In genomic region chr19:18486746-18487145, GRCh38 we compare ENCODE assay signal across 1 cellular context.
TF ChIP-seq lines count a peak whose summit lies in the region.

No MANE protein-coding gene starts in this region.

TF ChIP-seq in A549, 52 proteins besides CTCF, POLR2A, EP300 and RAD21:
- no peak for TF ChIP-seq HEYL (CRISPR knock-in tag; IDR thresholded peaks at IDR 0.05)
- no peak for TF ChIP-seq KDM1A (IDR thresholded peaks at IDR 0.05; ENCODE audit: low read depth)
- no peak for TF ChIP-seq HOXB5 (CRISPR knock-in tag; IDR thresholded peaks at IDR 0.05)
- no peak for TF ChIP-seq FOSB (CRISPR knock-in tag; IDR thresholded peaks at IDR 0.05)
- TF ChIP-seq CHD2 (IDR thresholded peaks at IDR 0.05; ENCODE audit: low read length, partially characterized antibody): no peak
- TF ChIP-seq GATA3 (IDR thresholded peaks at IDR 0.05; ENCODE audit: borderline replicate concordance): no peak
- TF ChIP-seq ESRRA (IDR thresholded peaks at IDR 0.05; ENCODE audit: borderline replicate concordance, low read length): no peak
- TF ChIP-seq CBX8 (IDR thresholded peaks at IDR 0.05): no peak
- TF ChIP-seq HOXA7 (CRISPR knock-in tag; IDR thresholded peaks at IDR 0.05): no peak
- TF ChIP-seq, protein P1, sequence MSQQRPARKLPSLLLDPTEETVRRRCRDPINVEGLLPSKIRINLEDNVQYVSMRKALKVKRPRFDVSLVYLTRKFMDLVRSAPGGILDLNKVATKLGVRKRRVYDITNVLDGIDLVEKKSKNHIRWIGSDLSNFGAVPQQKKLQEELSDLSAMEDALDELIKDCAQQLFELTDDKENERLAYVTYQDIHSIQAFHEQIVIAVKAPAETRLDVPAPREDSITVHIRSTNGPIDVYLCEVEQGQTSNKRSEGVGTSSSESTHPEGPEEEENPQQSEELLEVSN (IDR thresholded peaks at IDR 0.05; ENCODE audit: borderline replicate concordance, low read depth): no peak
- TF ChIP-seq CBX2 (IDR thresholded peaks at IDR 0.05; ENCODE audit: borderline replicate concordance, low read depth): no peak
- TF ChIP-seq MAX (IDR thresholded peaks at IDR 0.05): no peak
- TF ChIP-seq HDAC2 (IDR thresholded peaks at IDR 0.05): no peak
- TF ChIP-seq HOXB13 (CRISPR knock-in tag; IDR thresholded peaks at IDR 0.05; ENCODE audit: low read depth): no peak
